Comparison of ENCODE assay signal across 19 cellular contexts in genomic region chr7:149375234-149376008, GRCh38.
"Had no signal": no experiment of that assay in that cellular context is flagged by ENCODE, and none has a peak within 500 bp of the region (broad histone marks: within the 10 kb centered on the region; RNA-seq: fewer than 3 reads in every experiment).

No MANE protein-coding gene starts in this region.

- DNase-seq: dorsolateral prefrontal cortex; effector CD4-positive, alpha-beta T cell; gastrocnemius medialis; head of caudate nucleus; left ventricle myocardium superior; lower lobe of right lung; natural killer cell; occipital lobe; ovary; stimulated activated CD4-positive, alpha-beta T cell treated with anti-CD3 and anti-CD28 coated beads, Interleukin-12 subunit alpha, Interleukin-12 subunit beta, amount 100 ng/mL, for 4 hours; stimulated activated CD4-positive, alpha-beta T cell treated with anti-CD3 and anti-CD28 coated beads, Interleukin-1b, Interleukin-23, amount 100 ng/mL, for 48 hours; stimulated activated CD4-positive, alpha-beta T cell treated with anti-CD3 and anti-CD28 coated beads, Interleukin-4, amount 100 ng/mL, for 1 hour; stimulated activated CD8-positive, alpha-beta memory T cell treated with anti-CD3 and anti-CD28 coated beads, Interleukin-4, amount 100 ng/mL, for 48 hours; stimulated activated naive CD4-positive, alpha-beta T cell treated with Interleukin-2 at 50 U/mL for 16 hours; stomach; thyroid gland; trophoblast cell had no signal

- ATAC-seq: gastrocnemius medialis, left ventricle myocardium superior, lower lobe of right lung, natural killer cell, sciatic nerve had no signal

- H3K4me1 ChIP-seq: gastrocnemius medialis, lower lobe of right lung, stomach, thyroid gland, vagina had no signal

- H3K27me3 ChIP-seq: dorsolateral prefrontal cortex, gastrocnemius medialis, ovary, stomach, thyroid gland, vagina had no signal

- H3K27ac ChIP-seq: dorsolateral prefrontal cortex, gastrocnemius medialis, lower lobe of right lung, ovary, stomach, thyroid gland, vagina had no signal
